In the genomic region with DNA sequence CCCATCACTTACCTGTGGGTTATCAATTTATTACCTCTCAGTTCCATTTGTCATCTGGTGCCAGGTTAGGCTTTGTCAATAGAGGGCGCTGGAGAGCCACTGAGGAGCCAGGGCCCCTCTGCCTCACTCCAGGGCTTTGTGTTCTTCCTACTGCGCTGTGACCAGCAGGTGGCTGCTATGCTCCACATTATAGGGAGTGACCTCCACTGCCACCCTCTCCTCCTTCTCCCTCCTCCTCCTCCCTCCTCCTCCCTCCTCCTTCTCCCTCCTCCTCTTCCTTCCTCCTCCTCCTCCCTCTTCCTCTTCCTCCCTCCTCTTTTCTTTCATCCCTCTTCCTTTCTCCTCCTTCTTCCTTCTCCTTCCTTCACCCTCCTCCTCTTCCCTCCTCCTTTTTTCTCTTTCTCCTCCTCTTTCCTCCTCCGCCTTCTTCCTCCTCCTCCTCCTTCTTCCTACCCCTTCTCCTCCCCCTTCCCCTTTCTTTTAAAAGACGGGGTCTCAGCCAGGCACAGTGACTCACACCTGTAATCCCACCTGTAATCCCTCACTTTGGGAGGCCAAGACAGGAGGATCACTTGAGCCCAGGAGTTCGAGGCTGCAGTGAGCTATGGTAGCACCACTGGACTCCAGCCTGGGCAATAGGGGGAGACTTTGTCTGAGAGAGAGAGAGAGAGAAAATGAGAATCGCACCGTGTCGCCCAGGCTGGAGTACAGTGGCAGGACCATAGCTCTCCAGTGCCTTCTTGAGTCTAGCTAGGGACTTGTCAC, we compare ENCODE assay signal across 1 cellular context.
TF ChIP-seq lines count a peak whose summit lies in the region.

No MANE protein-coding gene starts in this region.

TF ChIP-seq in K562, 482 proteins besides CTCF, POLR2A, EP300 and RAD21 (continued from another document):
- TF ChIP-seq, protein P1, sequence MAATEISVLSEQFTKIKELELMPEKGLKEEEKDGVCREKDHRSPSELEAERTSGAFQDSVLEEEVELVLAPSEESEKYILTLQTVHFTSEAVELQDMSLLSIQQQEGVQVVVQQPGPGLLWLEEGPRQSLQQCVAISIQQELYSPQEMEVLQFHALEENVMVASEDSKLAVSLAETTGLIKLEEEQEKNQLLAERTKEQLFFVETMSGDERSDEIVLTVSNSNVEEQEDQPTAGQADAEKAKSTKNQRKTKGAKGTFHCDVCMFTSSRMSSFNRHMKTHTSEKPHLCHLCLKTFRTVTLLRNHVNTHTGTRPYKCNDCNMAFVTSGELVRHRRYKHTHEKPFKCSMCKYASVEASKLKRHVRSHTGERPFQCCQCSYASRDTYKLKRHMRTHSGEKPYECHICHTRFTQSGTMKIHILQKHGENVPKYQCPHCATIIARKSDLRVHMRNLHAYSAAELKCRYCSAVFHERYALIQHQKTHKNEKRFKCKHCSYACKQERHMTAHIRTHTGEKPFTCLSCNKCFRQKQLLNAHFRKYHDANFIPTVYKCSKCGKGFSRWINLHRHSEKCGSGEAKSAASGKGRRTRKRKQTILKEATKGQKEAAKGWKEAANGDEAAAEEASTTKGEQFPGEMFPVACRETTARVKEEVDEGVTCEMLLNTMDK (IDR thresholded peaks at IDR 0.05; ENCODE audit: borderline replicate concordance, insufficient read depth, low read depth, low read length, poor library complexity, severe bottlenecking): peak; percentile 52
- TF ChIP-seq MIER1 (IDR thresholded peaks at IDR 0.05; ENCODE audit: low read depth) (0 out of 2 replicates have a peak, but pooled peaks have one; percentile 47), SNRNP70 (optimal IDR thresholded peaks at IDR 0.05; ENCODE audit: low read depth, low read length) (no peak), NBN (IDR thresholded peaks at IDR 0.05; ENCODE audit: low read depth) (0 out of 2 replicates have a peak, but pooled peaks have one; percentile 67), HCFC1 (IDR thresholded peaks at IDR 0.05; ENCODE audit: low read depth, low read length) (peak; percentile 47; the same call in 1 of the 2 replicates), XRCC3 (IDR thresholded peaks at IDR 0.05) (no peak), E2F3 (CRISPR knock-in tag; IDR thresholded peaks at IDR 0.05) (no peak), SAFB2 (IDR thresholded peaks at IDR 0.05; ENCODE audit: borderline replicate concordance, low read depth, low read length, severe bottlenecking) (no peak), MEIS2 (IDR thresholded peaks at IDR 0.05; ENCODE audit: partially characterized antibody) (peak; percentile 47), MEF2D (tag; conservative IDR thresholded peaks at IDR 0.05; ENCODE audit: low read depth) (0 out of 2 replicates have a peak, but pooled peaks have one; percentile 41), ZFP36 (IDR thresholded peaks at IDR 0.05; ENCODE audit: low read depth, low read length, partially characterized antibody) (peak; percentile 57), ILF3 (IDR thresholded peaks at IDR 0.05; ENCODE audit: borderline replicate concordance) (no peak), XRCC5 (IDR thresholded peaks at IDR 0.05; ENCODE audit: low read depth, low read length) (peak; percentile 91), CBFA2T2 (conservative IDR thresholded peaks at IDR 0.05) (no peak), RBFOX2 (IDR thresholded peaks at IDR 0.05; ENCODE audit: low read depth, low read length) (no peak), CBX8 (IDR thresholded peaks at IDR 0.05; ENCODE audit: borderline replicate concordance, extremely low read depth, low read depth, low read length, poor library complexity, severe bottlenecking) (no peak), MYC (IDR thresholded peaks at IDR 0.05; ENCODE audit: low read depth, low read length) (peak; percentile 62; the same call in 1 of the 2 replicates), MYC (CRISPR knock-in tag; IDR thresholded peaks at IDR 0.05; ENCODE audit: borderline replicate concordance, low read depth) (no peak), BCL6 (CRISPR knock-in tag; IDR thresholded peaks at IDR 0.05) (no peak), ZNF165 (CRISPR knock-in tag; IDR thresholded peaks at IDR 0.05; ENCODE audit: borderline replicate concordance) (no peak), ZNF217 (CRISPR knock-in tag; IDR thresholded peaks at IDR 0.05) (no peak), ZKSCAN3 (CRISPR knock-in tag; IDR thresholded peaks at IDR 0.05) (no peak), POLR2B (IDR thresholded peaks at IDR 0.05; ENCODE audit: low read depth, partially characterized antibody) (no peak), NONO (IDR thresholded peaks at IDR 0.05; ENCODE audit: low read depth in 2 of 2, low read length in 1 of 2) (peak in 1 of 2 experiments; percentile 76; a peak in 1 of 4 replicates), BACH1 (tag; IDR thresholded peaks at IDR 0.05) (no peak)
- TF ChIP-seq, protein P2, sequence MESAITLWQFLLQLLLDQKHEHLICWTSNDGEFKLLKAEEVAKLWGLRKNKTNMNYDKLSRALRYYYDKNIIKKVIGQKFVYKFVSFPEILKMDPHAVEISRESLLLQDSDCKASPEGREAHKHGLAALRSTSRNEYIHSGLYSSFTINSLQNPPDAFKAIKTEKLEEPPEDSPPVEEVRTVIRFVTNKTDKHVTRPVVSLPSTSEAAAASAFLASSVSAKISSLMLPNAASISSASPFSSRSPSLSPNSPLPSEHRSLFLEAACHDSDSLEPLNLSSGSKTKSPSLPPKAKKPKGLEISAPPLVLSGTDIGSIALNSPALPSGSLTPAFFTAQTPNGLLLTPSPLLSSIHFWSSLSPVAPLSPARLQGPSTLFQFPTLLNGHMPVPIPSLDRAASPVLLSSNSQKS (CRISPR knock-in tag; IDR thresholded peaks at IDR 0.05): no peak
- TF ChIP-seq, protein P3, sequence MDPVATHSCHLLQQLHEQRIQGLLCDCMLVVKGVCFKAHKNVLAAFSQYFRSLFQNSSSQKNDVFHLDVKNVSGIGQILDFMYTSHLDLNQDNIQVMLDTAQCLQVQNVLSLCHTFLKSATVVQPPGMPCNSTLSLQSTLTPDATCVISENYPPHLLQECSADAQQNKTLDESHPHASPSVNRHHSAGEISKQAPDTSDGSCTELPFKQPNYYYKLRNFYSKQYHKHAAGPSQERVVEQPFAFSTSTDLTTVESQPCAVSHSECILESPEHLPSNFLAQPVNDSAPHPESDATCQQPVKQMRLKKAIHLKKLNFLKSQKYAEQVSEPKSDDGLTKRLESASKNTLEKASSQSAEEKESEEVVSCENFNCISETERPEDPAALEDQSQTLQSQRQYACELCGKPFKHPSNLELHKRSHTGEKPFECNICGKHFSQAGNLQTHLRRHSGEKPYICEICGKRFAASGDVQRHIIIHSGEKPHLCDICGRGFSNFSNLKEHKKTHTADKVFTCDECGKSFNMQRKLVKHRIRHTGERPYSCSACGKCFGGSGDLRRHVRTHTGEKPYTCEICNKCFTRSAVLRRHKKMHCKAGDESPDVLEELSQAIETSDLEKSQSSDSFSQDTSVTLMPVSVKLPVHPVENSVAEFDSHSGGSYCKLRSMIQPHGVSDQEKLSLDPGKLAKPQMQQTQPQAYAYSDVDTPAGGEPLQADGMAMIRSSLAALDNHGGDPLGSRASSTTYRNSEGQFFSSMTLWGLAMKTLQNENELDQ (CRISPR knock-in tag; IDR thresholded peaks at IDR 0.05; ENCODE audit: borderline replicate concordance): no peak
- TF ChIP-seq, protein P4, sequence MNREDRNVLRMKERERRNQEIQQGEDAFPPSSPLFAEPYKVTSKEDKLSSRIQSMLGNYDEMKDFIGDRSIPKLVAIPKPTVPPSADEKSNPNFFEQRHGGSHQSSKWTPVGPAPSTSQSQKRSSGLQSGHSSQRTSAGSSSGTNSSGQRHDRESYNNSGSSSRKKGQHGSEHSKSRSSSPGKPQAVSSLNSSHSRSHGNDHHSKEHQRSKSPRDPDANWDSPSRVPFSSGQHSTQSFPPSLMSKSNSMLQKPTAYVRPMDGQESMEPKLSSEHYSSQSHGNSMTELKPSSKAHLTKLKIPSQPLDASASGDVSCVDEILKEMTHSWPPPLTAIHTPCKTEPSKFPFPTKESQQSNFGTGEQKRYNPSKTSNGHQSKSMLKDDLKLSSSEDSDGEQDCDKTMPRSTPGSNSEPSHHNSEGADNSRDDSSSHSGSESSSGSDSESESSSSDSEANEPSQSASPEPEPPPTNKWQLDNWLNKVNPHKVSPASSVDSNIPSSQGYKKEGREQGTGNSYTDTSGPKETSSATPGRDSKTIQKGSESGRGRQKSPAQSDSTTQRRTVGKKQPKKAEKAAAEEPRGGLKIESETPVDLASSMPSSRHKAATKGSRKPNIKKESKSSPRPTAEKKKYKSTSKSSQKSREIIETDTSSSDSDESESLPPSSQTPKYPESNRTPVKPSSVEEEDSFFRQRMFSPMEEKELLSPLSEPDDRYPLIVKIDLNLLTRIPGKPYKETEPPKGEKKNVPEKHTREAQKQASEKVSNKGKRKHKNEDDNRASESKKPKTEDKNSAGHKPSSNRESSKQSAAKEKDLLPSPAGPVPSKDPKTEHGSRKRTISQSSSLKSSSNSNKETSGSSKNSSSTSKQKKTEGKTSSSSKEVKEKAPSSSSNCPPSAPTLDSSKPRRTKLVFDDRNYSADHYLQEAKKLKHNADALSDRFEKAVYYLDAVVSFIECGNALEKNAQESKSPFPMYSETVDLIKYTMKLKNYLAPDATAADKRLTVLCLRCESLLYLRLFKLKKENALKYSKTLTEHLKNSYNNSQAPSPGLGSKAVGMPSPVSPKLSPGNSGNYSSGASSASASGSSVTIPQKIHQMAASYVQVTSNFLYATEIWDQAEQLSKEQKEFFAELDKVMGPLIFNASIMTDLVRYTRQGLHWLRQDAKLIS (CRISPR knock-in tag; IDR thresholded peaks at IDR 0.05): 0 out of 2 replicates have a peak, but pooled peaks have one; percentile 45
- TF ChIP-seq, protein P5, sequence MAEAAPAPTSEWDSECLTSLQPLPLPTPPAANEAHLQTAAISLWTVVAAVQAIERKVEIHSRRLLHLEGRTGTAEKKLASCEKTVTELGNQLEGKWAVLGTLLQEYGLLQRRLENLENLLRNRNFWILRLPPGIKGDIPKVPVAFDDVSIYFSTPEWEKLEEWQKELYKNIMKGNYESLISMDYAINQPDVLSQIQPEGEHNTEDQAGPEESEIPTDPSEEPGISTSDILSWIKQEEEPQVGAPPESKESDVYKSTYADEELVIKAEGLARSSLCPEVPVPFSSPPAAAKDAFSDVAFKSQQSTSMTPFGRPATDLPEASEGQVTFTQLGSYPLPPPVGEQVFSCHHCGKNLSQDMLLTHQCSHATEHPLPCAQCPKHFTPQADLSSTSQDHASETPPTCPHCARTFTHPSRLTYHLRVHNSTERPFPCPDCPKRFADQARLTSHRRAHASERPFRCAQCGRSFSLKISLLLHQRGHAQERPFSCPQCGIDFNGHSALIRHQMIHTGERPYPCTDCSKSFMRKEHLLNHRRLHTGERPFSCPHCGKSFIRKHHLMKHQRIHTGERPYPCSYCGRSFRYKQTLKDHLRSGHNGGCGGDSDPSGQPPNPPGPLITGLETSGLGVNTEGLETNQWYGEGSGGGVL (CRISPR knock-in tag; IDR thresholded peaks at IDR 0.05): no peak
- TF ChIP-seq, protein P6, sequence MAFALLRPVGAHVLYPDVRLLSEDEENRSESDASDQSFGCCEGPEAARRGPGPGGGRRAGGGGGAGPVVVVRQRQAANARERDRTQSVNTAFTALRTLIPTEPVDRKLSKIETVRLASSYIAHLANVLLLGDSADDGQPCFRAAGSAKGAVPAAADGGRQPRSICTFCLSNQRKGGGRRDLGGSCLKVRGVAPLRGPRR (CRISPR knock-in tag; IDR thresholded peaks at IDR 0.05): no peak
- TF ChIP-seq, protein P7, sequence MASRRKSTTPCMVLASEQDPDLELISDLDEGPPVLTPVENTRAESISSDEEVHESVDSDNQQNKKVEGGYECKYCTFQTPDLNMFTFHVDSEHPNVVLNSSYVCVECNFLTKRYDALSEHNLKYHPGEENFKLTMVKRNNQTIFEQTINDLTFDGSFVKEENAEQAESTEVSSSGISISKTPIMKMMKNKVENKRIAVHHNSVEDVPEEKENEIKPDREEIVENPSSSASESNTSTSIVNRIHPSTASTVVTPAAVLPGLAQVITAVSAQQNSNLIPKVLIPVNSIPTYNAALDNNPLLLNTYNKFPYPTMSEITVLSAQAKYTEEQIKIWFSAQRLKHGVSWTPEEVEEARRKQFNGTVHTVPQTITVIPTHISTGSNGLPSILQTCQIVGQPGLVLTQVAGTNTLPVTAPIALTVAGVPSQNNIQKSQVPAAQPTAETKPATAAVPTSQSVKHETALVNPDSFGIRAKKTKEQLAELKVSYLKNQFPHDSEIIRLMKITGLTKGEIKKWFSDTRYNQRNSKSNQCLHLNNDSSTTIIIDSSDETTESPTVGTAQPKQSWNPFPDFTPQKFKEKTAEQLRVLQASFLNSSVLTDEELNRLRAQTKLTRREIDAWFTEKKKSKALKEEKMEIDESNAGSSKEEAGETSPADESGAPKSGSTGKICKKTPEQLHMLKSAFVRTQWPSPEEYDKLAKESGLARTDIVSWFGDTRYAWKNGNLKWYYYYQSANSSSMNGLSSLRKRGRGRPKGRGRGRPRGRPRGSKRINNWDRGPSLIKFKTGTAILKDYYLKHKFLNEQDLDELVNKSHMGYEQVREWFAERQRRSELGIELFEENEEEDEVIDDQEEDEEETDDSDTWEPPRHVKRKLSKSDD (conservative IDR thresholded peaks at IDR 0.05; ENCODE audit: low read length): peak; percentile 50; the same call in 1 of the 2 replicates
- TF ChIP-seq, protein P8, sequence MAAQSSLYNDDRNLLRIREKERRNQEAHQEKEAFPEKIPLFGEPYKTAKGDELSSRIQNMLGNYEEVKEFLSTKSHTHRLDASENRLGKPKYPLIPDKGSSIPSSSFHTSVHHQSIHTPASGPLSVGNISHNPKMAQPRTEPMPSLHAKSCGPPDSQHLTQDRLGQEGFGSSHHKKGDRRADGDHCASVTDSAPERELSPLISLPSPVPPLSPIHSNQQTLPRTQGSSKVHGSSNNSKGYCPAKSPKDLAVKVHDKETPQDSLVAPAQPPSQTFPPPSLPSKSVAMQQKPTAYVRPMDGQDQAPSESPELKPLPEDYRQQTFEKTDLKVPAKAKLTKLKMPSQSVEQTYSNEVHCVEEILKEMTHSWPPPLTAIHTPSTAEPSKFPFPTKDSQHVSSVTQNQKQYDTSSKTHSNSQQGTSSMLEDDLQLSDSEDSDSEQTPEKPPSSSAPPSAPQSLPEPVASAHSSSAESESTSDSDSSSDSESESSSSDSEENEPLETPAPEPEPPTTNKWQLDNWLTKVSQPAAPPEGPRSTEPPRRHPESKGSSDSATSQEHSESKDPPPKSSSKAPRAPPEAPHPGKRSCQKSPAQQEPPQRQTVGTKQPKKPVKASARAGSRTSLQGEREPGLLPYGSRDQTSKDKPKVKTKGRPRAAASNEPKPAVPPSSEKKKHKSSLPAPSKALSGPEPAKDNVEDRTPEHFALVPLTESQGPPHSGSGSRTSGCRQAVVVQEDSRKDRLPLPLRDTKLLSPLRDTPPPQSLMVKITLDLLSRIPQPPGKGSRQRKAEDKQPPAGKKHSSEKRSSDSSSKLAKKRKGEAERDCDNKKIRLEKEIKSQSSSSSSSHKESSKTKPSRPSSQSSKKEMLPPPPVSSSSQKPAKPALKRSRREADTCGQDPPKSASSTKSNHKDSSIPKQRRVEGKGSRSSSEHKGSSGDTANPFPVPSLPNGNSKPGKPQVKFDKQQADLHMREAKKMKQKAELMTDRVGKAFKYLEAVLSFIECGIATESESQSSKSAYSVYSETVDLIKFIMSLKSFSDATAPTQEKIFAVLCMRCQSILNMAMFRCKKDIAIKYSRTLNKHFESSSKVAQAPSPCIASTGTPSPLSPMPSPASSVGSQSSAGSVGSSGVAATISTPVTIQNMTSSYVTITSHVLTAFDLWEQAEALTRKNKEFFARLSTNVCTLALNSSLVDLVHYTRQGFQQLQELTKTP (IDR thresholded peaks at IDR 0.05; ENCODE audit: low read depth in 1 of 2, partially characterized antibody in 2 of 2): no peak
TF ChIP-seq in K562: peak in this region for 90.
